In the genomic region with DNA sequence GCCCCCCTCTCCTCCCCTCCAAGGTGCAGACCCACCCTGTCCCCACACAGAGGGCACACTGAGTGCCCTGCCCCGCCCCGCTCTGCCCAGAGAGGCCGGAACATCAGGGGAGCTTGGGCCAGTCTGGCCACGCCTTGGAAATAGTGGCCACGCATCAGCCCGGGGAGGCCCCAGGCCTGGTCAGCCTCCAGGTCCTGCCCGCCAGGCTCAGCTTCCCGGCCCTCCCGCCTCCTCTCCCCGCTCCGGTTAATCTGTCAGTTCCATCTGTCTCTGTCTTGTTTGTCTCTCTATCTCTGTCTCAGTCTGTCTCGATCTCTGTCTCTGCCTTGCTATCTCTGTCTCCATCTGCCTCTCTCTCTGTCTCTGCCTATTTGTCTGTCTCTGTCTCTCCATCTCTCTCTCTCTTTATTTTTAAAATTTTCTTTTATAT, we compare ENCODE assay signal across 1 cellular context.
TF ChIP-seq lines count a peak whose summit lies in the region.

No MANE protein-coding gene starts in this region.

TF ChIP-seq in K562, 482 proteins besides CTCF, POLR2A, EP300 and RAD21 (continued from another document and continues in another):
- TF ChIP-seq, protein P1, sequence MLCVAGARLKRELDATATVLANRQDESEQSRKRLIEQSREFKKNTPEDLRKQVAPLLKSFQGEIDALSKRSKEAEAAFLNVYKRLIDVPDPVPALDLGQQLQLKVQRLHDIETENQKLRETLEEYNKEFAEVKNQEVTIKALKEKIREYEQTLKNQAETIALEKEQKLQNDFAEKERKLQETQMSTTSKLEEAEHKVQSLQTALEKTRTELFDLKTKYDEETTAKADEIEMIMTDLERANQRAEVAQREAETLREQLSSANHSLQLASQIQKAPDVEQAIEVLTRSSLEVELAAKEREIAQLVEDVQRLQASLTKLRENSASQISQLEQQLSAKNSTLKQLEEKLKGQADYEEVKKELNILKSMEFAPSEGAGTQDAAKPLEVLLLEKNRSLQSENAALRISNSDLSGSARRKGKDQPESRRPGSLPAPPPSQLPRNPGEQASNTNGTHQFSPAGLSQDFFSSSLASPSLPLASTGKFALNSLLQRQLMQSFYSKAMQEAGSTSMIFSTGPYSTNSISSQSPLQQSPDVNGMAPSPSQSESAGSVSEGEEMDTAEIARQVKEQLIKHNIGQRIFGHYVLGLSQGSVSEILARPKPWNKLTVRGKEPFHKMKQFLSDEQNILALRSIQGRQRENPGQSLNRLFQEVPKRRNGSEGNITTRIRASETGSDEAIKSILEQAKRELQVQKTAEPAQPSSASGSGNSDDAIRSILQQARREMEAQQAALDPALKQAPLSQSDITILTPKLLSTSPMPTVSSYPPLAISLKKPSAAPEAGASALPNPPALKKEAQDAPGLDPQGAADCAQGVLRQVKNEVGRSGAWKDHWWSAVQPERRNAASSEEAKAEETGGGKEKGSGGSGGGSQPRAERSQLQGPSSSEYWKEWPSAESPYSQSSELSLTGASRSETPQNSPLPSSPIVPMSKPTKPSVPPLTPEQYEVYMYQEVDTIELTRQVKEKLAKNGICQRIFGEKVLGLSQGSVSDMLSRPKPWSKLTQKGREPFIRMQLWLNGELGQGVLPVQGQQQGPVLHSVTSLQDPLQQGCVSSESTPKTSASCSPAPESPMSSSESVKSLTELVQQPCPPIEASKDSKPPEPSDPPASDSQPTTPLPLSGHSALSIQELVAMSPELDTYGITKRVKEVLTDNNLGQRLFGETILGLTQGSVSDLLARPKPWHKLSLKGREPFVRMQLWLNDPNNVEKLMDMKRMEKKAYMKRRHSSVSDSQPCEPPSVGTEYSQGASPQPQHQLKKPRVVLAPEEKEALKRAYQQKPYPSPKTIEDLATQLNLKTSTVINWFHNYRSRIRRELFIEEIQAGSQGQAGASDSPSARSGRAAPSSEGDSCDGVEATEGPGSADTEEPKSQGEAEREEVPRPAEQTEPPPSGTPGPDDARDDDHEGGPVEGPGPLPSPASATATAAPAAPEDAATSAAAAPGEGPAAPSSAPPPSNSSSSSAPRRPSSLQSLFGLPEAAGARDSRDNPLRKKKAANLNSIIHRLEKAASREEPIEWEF (CRISPR knock-in tag; IDR thresholded peaks at IDR 0.05): no peak
- TF ChIP-seq PHB2 (IDR thresholded peaks at IDR 0.05; ENCODE audit: low read depth) (peak; percentile 87), GTF2A2 (tag; IDR thresholded peaks at IDR 0.05) (no peak), HLTF (IDR thresholded peaks at IDR 0.05) (0 out of 2 replicates have a peak, but pooled peaks have one; percentile 54), KDM1A (IDR thresholded peaks at IDR 0.05) (peak; percentile 62 to 70), SMARCE1 (IDR thresholded peaks at IDR 0.05) (peak; percentile 88), STAT5A (IDR thresholded peaks at IDR 0.05; ENCODE audit: borderline replicate concordance, low read length) (peak; percentile 22; the same call in 1 of the 2 replicates), RCOR1 (IDR thresholded peaks at IDR 0.05; ENCODE audit: borderline replicate concordance in 1 of 2, low read depth in 2 of 2, low read length in 2 of 2) (peak in 1 of 2 experiments; percentile 67; a peak in 2 of 4 replicates), RBBP5 (IDR thresholded peaks at IDR 0.05; ENCODE audit: borderline replicate concordance, insufficient read depth, low read length, poor library complexity, severe bottlenecking) (peak; percentile 11), NR2C1 (IDR thresholded peaks at IDR 0.05) (no peak), NR2C1 (tag; IDR thresholded peaks at IDR 0.05) (no peak), POLR2G (IDR thresholded peaks at IDR 0.05; ENCODE audit: low read depth, low read length) (peak; percentile 70), ZNF507 (tag; conservative IDR thresholded peaks at IDR 0.05) (no peak), BMI1 (IDR thresholded peaks at IDR 0.05; ENCODE audit: low read length) (no peak), CHCHD3 (CRISPR knock-in tag; IDR thresholded peaks at IDR 0.05) (no peak), PTRF (tag; IDR thresholded peaks at IDR 0.05) (no peak), NFYB (IDR thresholded peaks at IDR 0.05; ENCODE audit: extremely low read depth, insufficient read length) (no peak), SMAD3 (CRISPR knock-in tag; conservative IDR thresholded peaks at IDR 0.05) (no peak), LCOR (CRISPR knock-in tag; IDR thresholded peaks at IDR 0.05) (no peak), OTX1 (CRISPR knock-in tag; IDR thresholded peaks at IDR 0.05) (peak; percentile 72; the same call in 1 of the 2 replicates), IRF2 (CRISPR knock-in tag; IDR thresholded peaks at IDR 0.05) (no peak), SMC3 (conservative IDR thresholded peaks at IDR 0.05; ENCODE audit: insufficient read depth, low read depth, low read length) (no peak), KLF1 (tag; IDR thresholded peaks at IDR 0.05) (no peak), NCOA1 (IDR thresholded peaks at IDR 0.05; ENCODE audit: low read depth) (no peak), PHTF2 (CRISPR knock-in tag; IDR thresholded peaks at IDR 0.05) (no peak), HNRNPH1 (optimal IDR thresholded peaks at IDR 0.05; ENCODE audit: low read depth, low read length) (no peak), ZNF175 (CRISPR knock-in tag; IDR thresholded peaks at IDR 0.05; ENCODE audit: low read depth) (no peak), ZNF830 (CRISPR knock-in tag; IDR thresholded peaks at IDR 0.05) (no peak), SRSF1 (IDR thresholded peaks at IDR 0.05; ENCODE audit: low read depth, low read length) (no peak), GATA2 (CRISPR knock-in tag; IDR thresholded peaks at IDR 0.05) (peak; percentile 69), SMARCC2 (IDR thresholded peaks at IDR 0.05; ENCODE audit: low read depth) (peak; percentile 82), RUNX1 (IDR thresholded peaks at IDR 0.05; ENCODE audit: low read depth) (no peak), KLF6 (CRISPR knock-in tag; IDR thresholded peaks at IDR 0.05; ENCODE audit: borderline replicate concordance) (no peak), ZEB2 (IDR thresholded peaks at IDR 0.05) (0 out of 2 replicates have a peak, but pooled peaks have one; percentile 73), POLR3A (IDR thresholded peaks at IDR 0.05; ENCODE audit: borderline replicate concordance, extremely low read depth, insufficient read depth, insufficient read length) (no peak), SAFB2 (IDR thresholded peaks at IDR 0.05; ENCODE audit: borderline replicate concordance, low read depth, low read length, severe bottlenecking) (no peak), MTA1 (IDR thresholded peaks at IDR 0.05; ENCODE audit: borderline replicate concordance) (peak; percentile 44), RAD51 (IDR thresholded peaks at IDR 0.05; ENCODE audit: borderline replicate concordance, low read depth) (no peak), NR4A1 (CRISPR knock-in tag; IDR thresholded peaks at IDR 0.05) (no peak), NR4A1 (tag; IDR thresholded peaks at IDR 0.05) (no peak), CBX1 (IDR thresholded peaks at IDR 0.05; ENCODE audit: low read depth) (no peak)
- TF ChIP-seq, protein P2, sequence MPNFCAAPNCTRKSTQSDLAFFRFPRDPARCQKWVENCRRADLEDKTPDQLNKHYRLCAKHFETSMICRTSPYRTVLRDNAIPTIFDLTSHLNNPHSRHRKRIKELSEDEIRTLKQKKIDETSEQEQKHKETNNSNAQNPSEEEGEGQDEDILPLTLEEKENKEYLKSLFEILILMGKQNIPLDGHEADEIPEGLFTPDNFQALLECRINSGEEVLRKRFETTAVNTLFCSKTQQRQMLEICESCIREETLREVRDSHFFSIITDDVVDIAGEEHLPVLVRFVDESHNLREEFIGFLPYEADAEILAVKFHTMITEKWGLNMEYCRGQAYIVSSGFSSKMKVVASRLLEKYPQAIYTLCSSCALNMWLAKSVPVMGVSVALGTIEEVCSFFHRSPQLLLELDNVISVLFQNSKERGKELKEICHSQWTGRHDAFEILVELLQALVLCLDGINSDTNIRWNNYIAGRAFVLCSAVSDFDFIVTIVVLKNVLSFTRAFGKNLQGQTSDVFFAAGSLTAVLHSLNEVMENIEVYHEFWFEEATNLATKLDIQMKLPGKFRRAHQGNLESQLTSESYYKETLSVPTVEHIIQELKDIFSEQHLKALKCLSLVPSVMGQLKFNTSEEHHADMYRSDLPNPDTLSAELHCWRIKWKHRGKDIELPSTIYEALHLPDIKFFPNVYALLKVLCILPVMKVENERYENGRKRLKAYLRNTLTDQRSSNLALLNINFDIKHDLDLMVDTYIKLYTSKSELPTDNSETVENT (CRISPR knock-in tag; IDR thresholded peaks at IDR 0.05): no peak
- TF ChIP-seq, protein P3, sequence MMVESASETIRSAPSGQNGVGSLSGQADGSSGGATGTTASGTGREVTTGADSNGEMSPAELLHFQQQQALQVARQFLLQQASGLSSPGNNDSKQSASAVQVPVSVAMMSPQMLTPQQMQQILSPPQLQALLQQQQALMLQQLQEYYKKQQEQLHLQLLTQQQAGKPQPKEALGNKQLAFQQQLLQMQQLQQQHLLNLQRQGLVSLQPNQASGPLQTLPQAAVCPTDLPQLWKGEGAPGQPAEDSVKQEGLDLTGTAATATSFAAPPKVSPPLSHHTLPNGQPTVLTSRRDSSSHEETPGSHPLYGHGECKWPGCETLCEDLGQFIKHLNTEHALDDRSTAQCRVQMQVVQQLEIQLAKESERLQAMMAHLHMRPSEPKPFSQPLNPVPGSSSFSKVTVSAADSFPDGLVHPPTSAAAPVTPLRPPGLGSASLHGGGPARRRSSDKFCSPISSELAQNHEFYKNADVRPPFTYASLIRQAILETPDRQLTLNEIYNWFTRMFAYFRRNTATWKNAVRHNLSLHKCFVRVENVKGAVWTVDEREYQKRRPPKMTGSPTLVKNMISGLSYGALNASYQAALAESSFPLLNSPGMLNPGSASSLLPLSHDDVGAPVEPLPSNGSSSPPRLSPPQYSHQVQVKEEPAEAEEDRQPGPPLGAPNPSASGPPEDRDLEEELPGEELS (CRISPR knock-in tag; IDR thresholded peaks at IDR 0.05; ENCODE audit: borderline replicate concordance): no peak
- TF ChIP-seq, protein P4, sequence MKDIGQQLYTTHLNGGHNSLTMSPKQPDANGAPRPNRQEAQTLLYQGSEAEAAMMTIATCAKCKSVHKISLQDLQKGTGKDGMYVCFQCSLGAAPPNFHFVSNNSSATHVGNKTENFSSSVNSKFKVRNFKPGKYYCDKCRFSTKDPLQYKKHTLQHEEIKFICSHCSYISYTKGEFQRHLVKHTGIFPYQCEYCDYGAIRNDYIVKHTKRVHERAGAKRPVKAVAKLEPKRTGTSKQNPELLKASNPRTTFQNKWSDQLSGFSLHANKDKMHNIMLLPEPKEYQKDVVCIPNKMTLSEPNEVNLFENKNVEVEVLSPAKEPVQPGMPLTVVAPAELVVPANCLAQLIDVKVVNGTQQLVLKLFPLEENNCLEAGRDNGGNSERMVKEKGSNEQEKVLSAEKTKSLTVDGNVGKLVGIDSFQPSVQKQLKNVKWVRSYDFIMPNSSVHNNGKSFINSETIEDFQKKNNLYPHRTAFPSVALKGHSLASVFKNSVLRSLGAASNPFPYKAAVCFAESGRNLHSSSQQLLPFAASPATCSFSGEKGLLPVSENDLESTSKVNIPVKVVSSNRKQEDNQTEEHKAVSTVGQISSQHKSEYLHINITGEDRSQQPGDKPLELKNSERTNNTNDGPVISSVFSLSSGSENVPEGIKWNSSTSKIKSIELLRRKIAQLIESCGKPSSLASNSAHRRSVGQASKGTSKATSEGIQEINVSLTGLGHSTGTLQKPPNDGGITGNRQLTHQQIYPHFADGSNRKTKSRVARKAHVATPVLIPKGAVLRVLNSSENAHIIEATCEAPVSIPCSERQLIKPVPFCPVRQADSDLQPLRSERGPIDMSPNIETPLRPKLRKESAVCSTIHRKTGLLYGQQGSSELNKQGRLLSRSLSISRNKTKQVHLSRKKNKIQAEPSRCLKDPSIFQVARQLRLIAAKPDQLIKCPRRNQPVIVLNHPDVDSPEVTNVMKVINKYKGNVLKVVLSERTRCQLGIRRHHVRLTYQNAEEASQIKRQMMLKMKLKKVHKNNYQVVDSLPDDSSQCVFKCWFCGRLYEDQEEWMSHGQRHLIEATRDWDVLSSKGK (CRISPR knock-in tag; IDR thresholded peaks at IDR 0.05): no peak
- TF ChIP-seq, protein P5, sequence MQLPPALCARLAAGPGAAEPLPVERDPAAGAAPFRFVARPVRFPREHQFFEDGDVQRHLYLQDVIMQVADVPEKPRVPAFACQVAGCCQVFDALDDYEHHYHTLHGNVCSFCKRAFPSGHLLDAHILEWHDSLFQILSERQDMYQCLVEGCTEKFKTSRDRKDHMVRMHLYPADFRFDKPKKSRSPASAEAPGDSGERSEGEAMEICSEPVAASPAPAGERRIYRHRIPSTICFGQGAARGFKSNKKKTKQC (CRISPR knock-in tag; IDR thresholded peaks at IDR 0.05): no peak
- TF ChIP-seq, protein P6, sequence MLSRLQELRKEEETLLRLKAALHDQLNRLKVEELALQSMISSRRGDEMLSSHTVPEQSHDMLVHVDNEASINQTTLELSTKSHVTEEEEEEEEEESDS (CRISPR knock-in tag; IDR thresholded peaks at IDR 0.05): no peak
- TF ChIP-seq, protein P7, sequence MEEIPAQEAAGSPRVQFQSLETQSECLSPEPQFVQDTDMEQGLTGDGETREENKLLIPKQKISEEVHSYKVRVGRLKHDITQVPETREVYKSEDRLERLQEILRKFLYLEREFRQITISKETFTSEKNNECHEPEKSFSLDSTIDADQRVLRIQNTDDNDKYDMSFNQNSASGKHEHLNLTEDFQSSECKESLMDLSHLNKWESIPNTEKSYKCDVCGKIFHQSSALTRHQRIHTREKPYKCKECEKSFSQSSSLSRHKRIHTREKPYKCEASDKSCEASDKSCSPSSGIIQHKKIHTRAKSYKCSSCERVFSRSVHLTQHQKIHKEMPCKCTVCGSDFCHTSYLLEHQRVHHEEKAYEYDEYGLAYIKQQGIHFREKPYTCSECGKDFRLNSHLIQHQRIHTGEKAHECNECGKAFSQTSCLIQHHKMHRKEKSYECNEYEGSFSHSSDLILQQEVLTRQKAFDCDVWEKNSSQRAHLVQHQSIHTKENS (CRISPR knock-in tag; IDR thresholded peaks at IDR 0.05): no peak
- TF ChIP-seq, protein P8, sequence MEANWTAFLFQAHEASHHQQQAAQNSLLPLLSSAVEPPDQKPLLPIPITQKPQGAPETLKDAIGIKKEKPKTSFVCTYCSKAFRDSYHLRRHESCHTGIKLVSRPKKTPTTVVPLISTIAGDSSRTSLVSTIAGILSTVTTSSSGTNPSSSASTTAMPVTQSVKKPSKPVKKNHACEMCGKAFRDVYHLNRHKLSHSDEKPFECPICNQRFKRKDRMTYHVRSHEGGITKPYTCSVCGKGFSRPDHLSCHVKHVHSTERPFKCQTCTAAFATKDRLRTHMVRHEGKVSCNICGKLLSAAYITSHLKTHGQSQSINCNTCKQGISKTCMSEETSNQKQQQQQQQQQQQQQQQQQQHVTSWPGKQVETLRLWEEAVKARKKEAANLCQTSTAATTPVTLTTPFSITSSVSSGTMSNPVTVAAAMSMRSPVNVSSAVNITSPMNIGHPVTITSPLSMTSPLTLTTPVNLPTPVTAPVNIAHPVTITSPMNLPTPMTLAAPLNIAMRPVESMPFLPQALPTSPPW (CRISPR knock-in tag; IDR thresholded peaks at IDR 0.05): peak; percentile 80
